Comparison of ENCODE assay signal across 14 cellular contexts in the genomic region with DNA sequence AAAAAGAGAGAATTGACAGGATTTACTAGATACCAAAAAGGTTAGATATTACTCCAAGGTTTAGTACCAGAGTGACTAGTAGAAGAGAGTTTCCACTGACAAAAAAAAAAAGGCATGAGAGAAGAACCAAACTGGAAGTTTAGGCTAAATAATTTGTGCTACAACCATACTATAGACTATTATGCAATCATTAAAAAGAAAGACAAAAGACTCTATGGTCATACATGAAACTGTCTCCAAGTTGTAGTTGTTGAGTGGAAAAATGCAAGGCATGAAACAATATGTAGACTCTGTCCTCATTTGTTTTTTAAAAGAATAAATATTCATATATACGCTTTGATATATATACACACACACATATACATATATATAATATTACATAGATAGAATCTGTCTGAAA. TPM values are rescaled to one million over a fixed set of nuclear protein-coding genes. Genes with fewer than 3 reads are reported as not detected.
A peak's percentile ranks its signal among the peaks of the same experiment; 100 is the strongest.
DNase-seq lines count a peak whose midpoint lies in the region; ATAC-seq and TF ChIP-seq lines count a peak whose summit lies in the region.
"Had no signal": no experiment of that assay in that cellular context is flagged by ENCODE, and none has a peak within 500 bp of the region (broad histone marks: within the 10 kb centered on the region; RNA-seq: fewer than 3 reads in every experiment).

No MANE protein-coding gene starts in this region.

- H3K27ac Mint-ChIP-seq in CD4-positive, CD25-positive, alpha-beta regulatory T cell = no peak overlapping the region
- H3K27ac Mint-ChIP-seq in HFFc6 (no peak overlapping the region; the same call in 1 of the 2 replicates), progenitor cell of endocrine pancreas (no peak overlapping the region)

- H3K9me3 ChIP-seq in CD4-positive, CD25-positive, alpha-beta regulatory T cell (ENCODE audit: control insufficient read depth in 2 of 2, low read length in 2 of 2) = no peaks in the 10 kb centered on the region
- no peaks in the 10 kb centered on the region for H3K9me3 ChIP-seq in esophagus squamous epithelium
- H3K9me3 ChIP-seq: BE2C had no signal

- H3K4me3 Mint-ChIP-seq in CD4-positive, CD25-positive, alpha-beta regulatory T cell = peak overlapping the region in 3 of 4 donors; percentile 44 to 96 (median 53)
- H3K4me3 Mint-ChIP-seq in HFFc6 = peak overlapping the region; percentile 43; the same call in 1 of the 2 replicates
- peak overlapping the region; percentile 34 for H3K4me3 Mint-ChIP-seq in progenitor cell of endocrine pancreas (ENCODE audit: low read depth)

- no peak overlapping the region for H3K4me3 ChIP-seq in CD4-positive, CD25-positive, alpha-beta regulatory T cell (ENCODE audit: low read depth, low read length)
- H3K4me3 ChIP-seq in esophagus squamous epithelium = no peak overlapping the region

- peaks cover 7% of the 10 kb centered on the region for H3K27me3 Mint-ChIP-seq in CD4-positive, CD25-positive, alpha-beta regulatory T cell
- H3K27me3 Mint-ChIP-seq in HFFc6 (ENCODE audit: insufficient read depth) = peaks cover 2% of the 10 kb centered on the region; the same call in 1 of the 2 replicates
- H3K27me3 Mint-ChIP-seq in progenitor cell of endocrine pancreas = no peaks in the 10 kb centered on the region

- TF ChIP-seq CTCF in HFFc6 (IDR thresholded peaks at IDR 0.05) = no peak
- no peak for TF ChIP-seq CTCF in esophagus squamous epithelium (IDR thresholded peaks at IDR 0.05)
- TF ChIP-seq CTCF in progenitor cell of endocrine pancreas (IDR thresholded peaks at IDR 0.05; ENCODE audit: unreplicated experiment) = no peak

- H3K27me3 ChIP-seq in CD4-positive, CD25-positive, alpha-beta regulatory T cell (ENCODE audit: control insufficient read depth, insufficient read depth, low read length) = no peaks in the 10 kb centered on the region
- no peaks in the 10 kb centered on the region for H3K27me3 ChIP-seq in esophagus squamous epithelium
- H3K27me3 ChIP-seq: BE2C had no signal

- peaks cover 28 to 45% (median 37%) of the 10 kb centered on the region in 4 donors for H3K4me1 Mint-ChIP-seq in CD4-positive, CD25-positive, alpha-beta regulatory T cell
- H3K4me1 Mint-ChIP-seq in HFFc6 (ENCODE audit: low read depth) (peaks cover 58% of the 10 kb centered on the region), progenitor cell of endocrine pancreas (ENCODE audit: low read depth) (peaks cover 24% of the 10 kb centered on the region)

- WGBS in esophagus squamous epithelium, 2 donors = 65 to 69% methylated on average over 1 of the region's 1 CpG

- no peaks in the 10 kb centered on the region for H3K9me3 Mint-ChIP-seq in CD4-positive, CD25-positive, alpha-beta regulatory T cell
- no peaks in the 10 kb centered on the region for H3K9me3 Mint-ChIP-seq in HFFc6
- H3K9me3 Mint-ChIP-seq in progenitor cell of endocrine pancreas (ENCODE audit: low read depth) = no peaks in the 10 kb centered on the region
- H3K9me3 Mint-ChIP-seq: CD8-positive, alpha-beta memory T cell had no signal

- H3K27ac ChIP-seq in CD4-positive, CD25-positive, alpha-beta regulatory T cell (ENCODE audit: insufficient read depth, low read length, poor library complexity, severe bottlenecking) = no peak overlapping the region
- H3K27ac ChIP-seq in esophagus squamous epithelium = peak overlapping the region in 3 of 4 donors; percentile 45 to 79 (median 77)

- no peak for TF ChIP-seq POLR2A in esophagus squamous epithelium (IDR thresholded peaks at IDR 0.05)

- no peak for DNase-seq in CD4-positive, CD25-positive, alpha-beta regulatory T cell
- no peak for DNase-seq in HFFc6
- no peak for DNase-seq in esophagus squamous epithelium (lab: John Stamatoyannopoulos, UW)
- DNase-seq in progenitor cell of endocrine pancreas (ENCODE audit: low spot score, unreplicated experiment) = no peak
- DNase-seq in cerebellum (ENCODE audit: low spot score) = no peak
- DNase-seq: BE2C; CD8-positive, alpha-beta memory T cell; KBM-7; NCI-H1048; NCI-H2107; NCI-H526 treated with DMSO at 0.1 percent for 48 hours had no signal

- no peaks in the 10 kb centered on the region for H3K36me3 ChIP-seq in CD4-positive, CD25-positive, alpha-beta regulatory T cell (ENCODE audit: control insufficient read depth, insufficient read depth, low read length)
- H3K36me3 ChIP-seq in esophagus squamous epithelium = no peaks in the 10 kb centered on the region
- H3K36me3 ChIP-seq: BE2C had no signal

- no peak for ATAC-seq in CD4-positive, CD25-positive, alpha-beta regulatory T cell (ENCODE audit: low read depth in 2 of 2)
- no peak for ATAC-seq in GM21367 (IDR thresholded peaks at IDR 0.05; ENCODE audit: unreplicated experiment)
- ATAC-seq in HG03432 (IDR thresholded peaks at IDR 0.05; ENCODE audit: unreplicated experiment) = no peak

- H3K36me3 Mint-ChIP-seq in CD4-positive, CD25-positive, alpha-beta regulatory T cell = no peaks in the 10 kb centered on the region
- no peaks in the 10 kb centered on the region; the same call in 1 of the 2 replicates for H3K36me3 Mint-ChIP-seq in HFFc6 (ENCODE audit: low read depth)
- peaks cover 3% of the 10 kb centered on the region for H3K36me3 Mint-ChIP-seq in progenitor cell of endocrine pancreas (ENCODE audit: insufficient read depth)

- intact Hi-C loops in esophagus squamous epithelium (cut with DNase I) = no loop called here

- peaks cover 29% of the 10 kb centered on the region for H3K4me1 ChIP-seq in CD4-positive, CD25-positive, alpha-beta regulatory T cell (ENCODE audit: control insufficient read depth, insufficient read depth, low read length, poor library complexity, severe bottlenecking)
- peaks cover 19 to 62% (median 40%) of the 10 kb centered on the region in 3 donors for H3K4me1 ChIP-seq in esophagus squamous epithelium
- H3K4me1 ChIP-seq: BE2C had no signal

RNA-seq across cellular contexts. Expression of gene EXOC6B, which starts 1.7 kb away (rescaled TPM):
- 20.8 TPM for total RNA-seq in CD4-positive, CD25-positive, alpha-beta regulatory T cell
- 1 to 10 TPM; 1.5 to 2.8 (median 2.0) TPM for polyA plus RNA-seq in CD4-positive, CD25-positive, alpha-beta regulatory T cell
- total RNA-seq in HFFc6 (2021; fragmentation: NEBNext Ultra II Directional; extraction: Animal tissue kit (Norgen Biotek cat#: 25700)) = 10 to 100 TPM; 24.8 to 33.0 (median 27.4) TPM
- 10 to 100 TPM; 21.0 to 57.7 (median 36.1) TPM for total RNA-seq in esophagus squamous epithelium
- total RNA-seq in progenitor cell of endocrine pancreas = 71.9 and 72.6 TPM in 2 replicates
- total RNA-seq in cerebellum = 76.9 TPM

RNA-seq across cellular contexts. Expression of gene SPR, which starts 59.7 kb away (rescaled TPM):
- total RNA-seq in CD4-positive, CD25-positive, alpha-beta regulatory T cell = not detected
- under 1 TPM in 1 of 4 donors, not detected in 3; 0.13 TPM for polyA plus RNA-seq in CD4-positive, CD25-positive, alpha-beta regulatory T cell
- total RNA-seq in HFFc6 (2021; fragmentation: NEBNext Ultra II Directional; extraction: Animal tissue kit (Norgen Biotek cat#: 25700)) = 10 to 100 TPM; 17.0 to 21.6 (median 19.0) TPM
- total RNA-seq in esophagus squamous epithelium (10 to 100 TPM; 16.6 to 30.9 (median 22.8) TPM), progenitor cell of endocrine pancreas (24.2 and 25.5 TPM in 2 replicates), cerebellum (0.82 TPM)
- total RNA-seq: OCI-LY7 had no signal
